In the genomic region with DNA sequence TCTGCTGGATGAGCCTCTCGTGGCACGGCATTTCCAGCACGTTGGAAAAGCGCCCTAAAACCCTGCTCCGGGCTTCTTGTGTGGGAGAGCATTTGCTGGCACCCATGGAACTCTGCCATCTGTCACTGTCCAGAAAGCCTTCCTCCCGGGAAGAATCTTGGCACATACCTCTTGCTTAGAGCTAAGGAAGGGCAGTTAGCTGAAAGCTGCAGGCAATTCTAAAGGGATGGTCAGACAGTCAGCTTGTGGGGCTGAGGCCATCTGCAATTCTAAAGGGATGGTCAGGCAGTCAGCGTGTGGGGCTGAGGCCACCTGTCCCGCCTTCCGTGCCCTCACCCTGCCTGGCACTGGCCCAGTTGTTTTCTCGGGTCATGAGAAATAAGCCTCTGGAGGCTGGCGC, we compare ENCODE assay signal across 1 cellular context.
TF ChIP-seq lines count a peak whose summit lies in the region.

No MANE protein-coding gene starts in this region.

TF ChIP-seq in IMR-90, 13 proteins besides CTCF, POLR2A, EP300 and RAD21 (continued from another document):
- TF ChIP-seq, protein P1, sequence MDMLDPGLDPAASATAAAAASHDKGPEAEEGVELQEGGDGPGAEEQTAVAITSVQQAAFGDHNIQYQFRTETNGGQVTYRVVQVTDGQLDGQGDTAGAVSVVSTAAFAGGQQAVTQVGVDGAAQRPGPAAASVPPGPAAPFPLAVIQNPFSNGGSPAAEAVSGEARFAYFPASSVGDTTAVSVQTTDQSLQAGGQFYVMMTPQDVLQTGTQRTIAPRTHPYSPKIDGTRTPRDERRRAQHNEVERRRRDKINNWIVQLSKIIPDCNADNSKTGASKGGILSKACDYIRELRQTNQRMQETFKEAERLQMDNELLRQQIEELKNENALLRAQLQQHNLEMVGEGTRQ (IDR thresholded peaks at IDR 0.05; ENCODE audit: low read depth, low read length) = no peak
- TF ChIP-seq FOS (IDR thresholded peaks at IDR 0.05; ENCODE audit: low read depth, low read length) = no peak
- TF ChIP-seq BHLHE40 (IDR thresholded peaks at IDR 0.05; ENCODE audit: low read depth, low read length) = no peak
- no peak for TF ChIP-seq NFE2L2 (IDR thresholded peaks at IDR 0.05; ENCODE audit: low read depth, low read length)
- TF ChIP-seq MXI1 (IDR thresholded peaks at IDR 0.05; ENCODE audit: borderline replicate concordance, low read depth, low read length) = no peak
- no peak for TF ChIP-seq RFX5 (IDR thresholded peaks at IDR 0.05; ENCODE audit: low read depth, low read length)
- TF ChIP-seq SMC3 (IDR thresholded peaks at IDR 0.05; ENCODE audit: low read depth, low read length) = no peak
- TF ChIP-seq, protein P2, sequence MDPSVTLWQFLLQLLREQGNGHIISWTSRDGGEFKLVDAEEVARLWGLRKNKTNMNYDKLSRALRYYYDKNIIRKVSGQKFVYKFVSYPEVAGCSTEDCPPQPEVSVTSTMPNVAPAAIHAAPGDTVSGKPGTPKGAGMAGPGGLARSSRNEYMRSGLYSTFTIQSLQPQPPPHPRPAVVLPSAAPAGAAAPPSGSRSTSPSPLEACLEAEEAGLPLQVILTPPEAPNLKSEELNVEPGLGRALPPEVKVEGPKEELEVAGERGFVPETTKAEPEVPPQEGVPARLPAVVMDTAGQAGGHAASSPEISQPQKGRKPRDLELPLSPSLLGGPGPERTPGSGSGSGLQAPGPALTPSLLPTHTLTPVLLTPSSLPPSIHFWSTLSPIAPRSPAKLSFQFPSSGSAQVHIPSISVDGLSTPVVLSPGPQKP (IDR thresholded peaks at IDR 0.05; ENCODE audit: borderline replicate concordance, low read depth, low read length) = no peak
- TF ChIP-seq MAFK (IDR thresholded peaks at IDR 0.05; ENCODE audit: low read depth, low read length) = no peak
